In the genomic region with DNA sequence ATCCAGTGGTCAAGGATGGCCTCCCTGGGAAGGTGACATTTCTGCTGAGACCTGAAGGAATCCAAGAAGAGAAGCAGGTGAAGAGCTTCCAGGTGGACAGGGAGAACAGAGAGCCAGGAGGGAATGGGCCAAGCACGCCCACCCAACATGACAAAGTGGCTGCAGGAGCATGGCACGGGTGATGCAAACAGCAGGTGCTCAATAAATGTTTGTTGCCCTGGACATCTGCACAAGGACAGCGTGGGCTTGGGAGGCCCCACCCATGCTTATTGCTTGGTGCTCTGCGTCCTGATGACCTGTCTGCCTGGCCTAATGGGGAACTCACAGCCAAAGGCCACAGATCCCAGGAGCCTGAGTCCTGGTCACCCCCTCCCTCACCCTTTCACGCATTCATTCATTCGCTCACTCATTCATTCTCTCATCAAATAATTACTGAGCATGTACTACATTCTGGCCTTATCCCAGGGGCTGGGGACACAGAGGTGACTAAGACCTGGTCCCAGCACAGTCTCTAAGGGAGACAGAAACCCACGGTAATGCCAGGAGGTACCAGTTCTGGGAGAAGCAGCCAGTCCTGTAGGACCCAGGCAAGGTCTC, we compare ENCODE assay signal across 17 cellular contexts. TPM values are rescaled to one million over a fixed set of nuclear protein-coding genes. Genes with fewer than 3 reads are reported as not detected.
DNase-seq lines count a peak whose midpoint lies in the region; ATAC-seq, FAIRE-seq and TF ChIP-seq lines count a peak whose summit lies in the region.
"Had no signal": no experiment of that assay in that cellular context is flagged by ENCODE, and none has a peak within 500 bp of the region (broad histone marks: within the 10 kb centered on the region; RNA-seq: fewer than 3 reads in every experiment).

No MANE protein-coding gene starts in this region.

- H3K4me3 Mint-ChIP-seq in T-helper 17 cell: peak overlapping the region; percentile 59

- TF ChIP-seq POLR2A in suprapubic skin (IDR thresholded peaks at IDR 0.05): no peak

- H3K4me3 ChIP-seq in KMS-11 (IDR thresholded peaks at IDR 0.05; ENCODE audit: insufficient read depth, low read depth, low read length) (no peak overlapping the region), kidney (ENCODE audit: low read length in 2 of 2) (no peak overlapping the region), suprapubic skin (no peak overlapping the region)

- peak overlapping the region; percentile 88 for H3K27ac Mint-ChIP-seq in T-helper 17 cell

- H3K4me1 Mint-ChIP-seq in T-helper 17 cell: peaks cover 12% of the 10 kb centered on the region

- no peaks in the 10 kb centered on the region for H3K36me3 Mint-ChIP-seq in T-helper 17 cell (ENCODE audit: low read depth)

- no peak for ATAC-seq in T-helper 17 cell
- ATAC-seq in HG03565 (IDR thresholded peaks at IDR 0.05; ENCODE audit: unreplicated experiment): no peak
- ATAC-seq in HG02885 (IDR thresholded peaks at IDR 0.05; ENCODE audit: poor library complexity, unreplicated experiment): no peak
- no peak for ATAC-seq in GM18868 (IDR thresholded peaks at IDR 0.05; ENCODE audit: unreplicated experiment)
- ATAC-seq: SK-N-SH treated with all-trans-retinoic acid at 6 μM for 48 hours had no signal

- H3K4me1 ChIP-seq in KMS-11 (ENCODE audit: low read depth, poor library complexity, severe bottlenecking) (peaks cover 25% of the 10 kb centered on the region), kidney (ENCODE audit: control insufficient read depth in 1 of 2, insufficient read depth in 1 of 2, low read depth in 1 of 2, low read length in 2 of 2) (peaks cover 0 to 3% of the 10 kb centered on the region in 2 donors), suprapubic skin (peaks cover 26% of the 10 kb centered on the region)

- H3K9ac ChIP-seq in KMS-11 (no peak overlapping the region), kidney (ENCODE audit: low read length in 2 of 2) (no peak overlapping the region)

- no peaks in the 10 kb centered on the region for H3K27me3 ChIP-seq in KMS-11 (ENCODE audit: insufficient read depth, low read depth)
- H3K27me3 ChIP-seq in suprapubic skin: no peaks in the 10 kb centered on the region

- intact Hi-C loops in kidney (cut with DNase I): no loop called here

- peak overlapping the region; percentile 43; the same call in 1 of the 2 replicates for H3K4me2 ChIP-seq in KMS-11

- TF ChIP-seq EP300 in suprapubic skin (IDR thresholded peaks at IDR 0.05): no peak

- WGBS in suprapubic skin: 92% methylated on average over 6 of the region's 7 CpGs

- no peaks in the 10 kb centered on the region for H3K79me2 ChIP-seq in KMS-11 (ENCODE audit: insufficient read depth, low read depth)

- H3K36me3 ChIP-seq in KMS-11 (ENCODE audit: insufficient read depth) (no peaks in the 10 kb centered on the region), kidney (ENCODE audit: control insufficient read depth in 1 of 2, insufficient read depth in 2 of 2, low read length in 2 of 2) (peaks cover 0 to 9% of the 10 kb centered on the region in 2 donors), suprapubic skin (peaks cover 12% of the 10 kb centered on the region)

- DNase-seq in T-helper 17 cell (no peak), kidney (peak; percentile 38), suprapubic skin (ENCODE audit: low spot score in 2 of 2) (no peak), NCI-H1436 (lab: John Stamatoyannopoulos, UW) (no peak)
- DNase-seq: DMS 273 treated with DMSO at 0.1 percent for 48 hours, GF-D8, GOT3, NCI-H1930, NCI-H2171, NCI-H82 had no signal

- TF ChIP-seq CTCF in KMS-11 (conservative IDR thresholded peaks at IDR 0.05; ENCODE audit: low read depth, low read length): no peak
- no peak for TF ChIP-seq CTCF in kidney (IDR thresholded peaks at IDR 0.05; ENCODE audit: borderline replicate concordance, extremely low read depth, insufficient read depth)
- no peak for TF ChIP-seq CTCF in suprapubic skin (IDR thresholded peaks at IDR 0.05)

- no peaks in the 10 kb centered on the region for H4K20me1 ChIP-seq in KMS-11 (ENCODE audit: insufficient read depth)

- H3K27me3 Mint-ChIP-seq in T-helper 17 cell: no peaks in the 10 kb centered on the region

- no peak overlapping the region for H2AFZ ChIP-seq in KMS-11 (ENCODE audit: low read depth)

- H3K9me3 ChIP-seq in T-helper 17 cell (ENCODE audit: control insufficient read depth, low read length, poor library complexity, severe bottlenecking) (no peaks in the 10 kb centered on the region), kidney (ENCODE audit: control insufficient read depth in 1 of 2, low read length in 2 of 2) (no peaks in the 10 kb centered on the region), suprapubic skin (no peaks in the 10 kb centered on the region)

- no peak for FAIRE-seq in kidney (lab: Jason Lieb, UNC)
- FAIRE-seq: GM12892 had no signal

- H3K27ac ChIP-seq in KMS-11: no peak overlapping the region; the same call in 1 of the 2 replicates
- H3K27ac ChIP-seq in kidney (ENCODE audit: low read depth in 2 of 2, low read length in 2 of 2): no peak overlapping the region
- peak overlapping the region; percentile 50 for H3K27ac ChIP-seq in suprapubic skin
- H3K27ac ChIP-seq: C4-2B had no signal

RNA-seq across cellular contexts. Expression of a gene that starts 13.1 kb away (rescaled TPM):
- 100 to 1,000 TPM; 136 to 140 TPM for total RNA-seq in T-helper 17 cell
- total RNA-seq in kidney: 89.5 TPM
- polyA plus RNA-seq in kidney (ENCODE audit: insufficient read depth, low read depth, low replicate concordance): 185 TPM
- total RNA-seq in suprapubic skin: 10 to 100 TPM; 28.3 to 63.1 (median 49.8) TPM

RNA-seq across cellular contexts. Expression of a gene that starts 23.0 kb away (rescaled TPM):
- total RNA-seq in T-helper 17 cell (10 to 100 TPM; 48.7 to 51.0 TPM), kidney (130 TPM), suprapubic skin (100 to 1,000 TPM in 1 of 4 donors, 10 to 100 TPM in 3; 85.8 to 112 (median 91.8) TPM)
- 122 TPM for polyA plus RNA-seq in kidney (ENCODE audit: insufficient read depth, low read depth, low replicate concordance)
